Comparison of ENCODE assay signal across 18 cellular contexts in genomic region chr1:203528098-203528497, GRCh38. TPM values are rescaled to one million over a fixed set of nuclear protein-coding genes. Genes with fewer than 3 reads are reported as not detected.
DNase-seq lines count a peak whose midpoint lies in the region; ATAC-seq and TF ChIP-seq lines count a peak whose summit lies in the region.
"Had no signal": no experiment of that assay in that cellular context is flagged by ENCODE, and none has a peak within 500 bp of the region (broad histone marks: within the 10 kb centered on the region; RNA-seq: fewer than 3 reads in every experiment).

No MANE protein-coding gene starts in this region.

- peaks cover 8% of the 10 kb centered on the region for H3F3A ChIP-seq in SK-N-SH (replicated peaks; ENCODE audit: insufficient read depth)

- H3K9ac ChIP-seq in SK-N-SH: no peak overlapping the region
- H3K9ac ChIP-seq: BLaER1 treated with 17β-estradiol and CSF1 and Interleukin-3, amounts not matched to agents 10 nM and 100 nM had no signal

- no peak overlapping the region for H2AFZ ChIP-seq in SK-N-SH (ENCODE audit: low read depth)

- no peak overlapping the region for H3K27ac ChIP-seq in SK-N-SH (ENCODE audit: low read depth in 2 of 2, low read length in 1 of 2)

- no peaks in the 10 kb centered on the region for H3K9me2 ChIP-seq in SK-N-SH

- no peaks in the 10 kb centered on the region for H3K27me3 ChIP-seq in SK-N-SH (ENCODE audit: insufficient read depth)
- H3K27me3 ChIP-seq: BLaER1 treated with 17β-estradiol and CSF1 and Interleukin-3, amounts not matched to agents 10 nM and 100 nM had no signal

- peak; percentile 21; the same call in 1 of the 2 replicates for TF ChIP-seq CTCF in SK-N-SH (IDR thresholded peaks at IDR 0.05)
- TF ChIP-seq CTCF in epithelial cell of proximal tubule (conservative IDR thresholded peaks at IDR 0.05; ENCODE audit: low read depth, low read length): peak; percentile 12

- DNase-seq in SK-N-SH (no peak), NCI-H524 treated with DMSO at 0.1 percent for 48 hours (lab: John Stamatoyannopoulos, UW) (peak; percentile 30), epithelial cell of proximal tubule (ENCODE audit: low read depth) (no peak), mucosa of gallbladder (ENCODE audit: low spot score) (no peak)
- DNase-seq: 8988T, DMS79, GOT3, Karpas-422, NCI-H1417, NCI-H2029 treated with DMSO at 0.1 percent for 48 hours, NCI-H2227 treated with DMSO at 0.1 percent for 48 hours, NCI-H774, SW 1271 had no signal

- TF ChIP-seq EP300 in SK-N-SH (IDR thresholded peaks at IDR 0.05; ENCODE audit: borderline replicate concordance in 1 of 2, low read depth in 1 of 2, low read length in 1 of 2): no peak

- H3K4me3 ChIP-seq in SK-N-SH (ENCODE audit: low read depth in 2 of 2, low read length in 1 of 2): no peak overlapping the region
- H3K4me3 ChIP-seq in epithelial cell of proximal tubule (ENCODE audit: low read depth, low read length): no peak overlapping the region
- H3K4me3 ChIP-seq: BLaER1 treated with 17β-estradiol and CSF1 and Interleukin-3, amounts not matched to agents 10 nM and 100 nM had no signal

- no peaks in the 10 kb centered on the region for H3K79me2 ChIP-seq in SK-N-SH (ENCODE audit: insufficient read depth)

- TF ChIP-seq RAD21 in SK-N-SH (IDR thresholded peaks at IDR 0.05; ENCODE audit: low read length): no peak

- no peak overlapping the region for H3K4me2 ChIP-seq in SK-N-SH

- WGBS in SK-N-SH (ENCODE audit: low lambda C conversion rate): 81% methylated on average over 3 of the region's 3 CpGs

- POLR2A ChIA-PET in SK-N-SH (lab: Yijun Ruan, JAX): no interaction called here

- ATAC-seq in SK-N-SH treated with all-trans-retinoic acid at 6 μM for 48 hours (no peak), HG02938 (IDR thresholded peaks at IDR 0.05; ENCODE audit: unreplicated experiment) (no peak), HG03457 (IDR thresholded peaks at IDR 0.05; ENCODE audit: unreplicated experiment) (no peak), HG03520 (IDR thresholded peaks at IDR 0.05; ENCODE audit: unreplicated experiment) (no peak)

- no peaks in the 10 kb centered on the region for H3K9me3 ChIP-seq in SK-N-SH
- H3K9me3 ChIP-seq: BLaER1 treated with 17β-estradiol and CSF1 and Interleukin-3, amounts not matched to agents 10 nM and 100 nM had no signal

- H3K4me1 ChIP-seq in SK-N-SH (ENCODE audit: control insufficient read depth in 1 of 2, insufficient read depth in 2 of 2, low read depth in 1 of 2, low read length in 1 of 2): no peaks in the 10 kb centered on the region

- CTCF ChIA-PET in SK-N-SH (lab: Yijun Ruan, JAX): interaction anchor here (0.9 kb wide), 1 partner anchor 174 kb away, joined by 3 read pairs; no protein-coding TSS in a partner anchor

- no peaks in the 10 kb centered on the region for H3K36me3 ChIP-seq in SK-N-SH (replicated peaks in 1 of 2; ENCODE audit: control insufficient read depth in 1 of 2, insufficient read depth in 2 of 2, low read length in 1 of 2)
- H3K36me3 ChIP-seq: BLaER1 treated with 17β-estradiol and CSF1 and Interleukin-3, amounts not matched to agents 10 nM and 100 nM had no signal

- no peaks in the 10 kb centered on the region for H4K20me1 ChIP-seq in SK-N-SH (ENCODE audit: insufficient read depth)
- H4K20me1 ChIP-seq: BLaER1 treated with 17β-estradiol and CSF1 and Interleukin-3, amounts not matched to agents 10 nM and 100 nM had no signal

TF ChIP-seq in SK-N-SH, 30 proteins besides CTCF, POLR2A, EP300 and RAD21:
- TF ChIP-seq SIN3A (IDR thresholded peaks at IDR 0.05; ENCODE audit: borderline replicate concordance, low read depth, low read length) (no peak), PBX3 (IDR thresholded peaks at IDR 0.05) (no peak), FOXJ3 (CRISPR knock-in tag; IDR thresholded peaks at IDR 0.05) (no peak)

TF ChIP-seq in SK-N-SH treated with all-trans-retinoic acid at 6 μM for 48 hours, 23 proteins besides CTCF, POLR2A, EP300 and RAD21:
- TF ChIP-seq PPARA (CRISPR knock-in tag; IDR thresholded peaks at IDR 0.05; ENCODE audit: borderline replicate concordance) (no peak), ZNF8 (CRISPR knock-in tag; IDR thresholded peaks at IDR 0.05) (no peak), POU6F1 (CRISPR knock-in tag; IDR thresholded peaks at IDR 0.05; ENCODE audit: borderline replicate concordance, low read depth) (no peak), ZFP30 (CRISPR knock-in tag; IDR thresholded peaks at IDR 0.05) (no peak), ARNTL (CRISPR knock-in tag; IDR thresholded peaks at IDR 0.05; ENCODE audit: borderline replicate concordance, low read depth) (no peak), CSDC2 (CRISPR knock-in tag; IDR thresholded peaks at IDR 0.05) (no peak), ZNF565 (CRISPR knock-in tag; conservative IDR thresholded peaks at IDR 0.05; ENCODE audit: low read depth) (no peak), GLIS3 (CRISPR knock-in tag; IDR thresholded peaks at IDR 0.05) (no peak)

RNA-seq across cellular contexts. Expression of gene OPTC, which starts 34.1 kb away (rescaled TPM):
- not detected in 2 replicates for polyA plus RNA-seq in SK-N-SH (2012; rRNA removed)
- not detected in 2 replicates for polyA plus RNA-seq in SK-N-SH (2012; cell fraction: cytosol; rRNA removed)
- not detected in 2 replicates for polyA plus RNA-seq in SK-N-SH (2012; cell fraction: nucleus; rRNA removed)
- total RNA-seq in epithelial cell of proximal tubule (not detected in 2 replicates), mucosa of gallbladder (not detected)

RNA-seq across cellular contexts. Expression of gene PRELP, which starts 52.5 kb away (rescaled TPM):
- 0.26 and 0.48 TPM in 2 replicates for polyA plus RNA-seq in SK-N-SH (2012; rRNA removed)
- polyA plus RNA-seq in SK-N-SH (2012; cell fraction: cytosol; rRNA removed): 0.27 and 0.37 TPM in 2 replicates
- polyA plus RNA-seq in SK-N-SH (2012; cell fraction: nucleus; rRNA removed): 0.31 and 0.38 TPM in 2 replicates
- total RNA-seq in epithelial cell of proximal tubule (not detected in 2 replicates), mucosa of gallbladder (72.1 TPM)

Comparison
In these comparisons a context has a peak if more than half of its experiments do, and no peak if none do; other contexts are left out.
1. RNA of gene PRELP, which starts 52.5 kb away (total RNA-seq): 72.1 TPM in mucosa of gallbladder (single experiment); not detected in epithelial cell of proximal tubule; every median in the first group is over 10 times any median in the second.